8 cellular contexts compared by ENCODE assay signal in genomic region chr19:38224014-38224862, GRCh38. TPM values are rescaled to one million over a fixed set of nuclear protein-coding genes. Genes with fewer than 3 reads are reported as not detected.
DNase-seq lines count a peak whose midpoint lies in the region; ATAC-seq and TF ChIP-seq lines count a peak whose summit lies in the region.

Gene DPF1 (minus strand): TSS chr19:38224222. CDS start chr19:38224142, 80 bp downstream.

- no peaks in the 10 kb centered on the region for H3K9me3 Mint-ChIP-seq in T-helper 2 cell treated with Interferon-gamma antibody and Interleukin-4, amounts not matched to agents 5 μg/mL and 100 μg/mL, for 36 hours
- H3K9me3 Mint-ChIP-seq in brain: no peaks in the 10 kb centered on the region

- H3K4me1 ChIP-seq in ES-I3 (ENCODE audit: insufficient read depth, low read length) (peaks cover 18% of the 10 kb centered on the region), iPS-20b (ENCODE audit: insufficient read depth, low read length) (peaks cover 16% of the 10 kb centered on the region)

- H3K36me3 ChIP-seq in ES-I3 (ENCODE audit: insufficient read depth, low read length) (no peaks in the 10 kb centered on the region), H7 (replicated peaks; ENCODE audit: control insufficient read depth, insufficient read depth, low read length) (no peaks in the 10 kb centered on the region), iPS-20b (ENCODE audit: insufficient read depth, low read depth, low read length) (0 out of 2 replicates have a peak, but pooled peaks cover under 1% of the 10 kb centered on the region)

- H3K36me3 Mint-ChIP-seq in T-helper 2 cell treated with Interferon-gamma antibody and Interleukin-4, amounts not matched to agents 5 μg/mL and 100 μg/mL, for 36 hours (ENCODE audit: low read depth): no peaks in the 10 kb centered on the region
- H3K36me3 Mint-ChIP-seq in brain: peaks cover 28% of the 10 kb centered on the region

- peaks cover 55% of the 10 kb centered on the region for H3K27me3 Mint-ChIP-seq in T-helper 2 cell treated with Interferon-gamma antibody and Interleukin-4, amounts not matched to agents 5 μg/mL and 100 μg/mL, for 36 hours (ENCODE audit: low read depth)
- peaks cover 17% of the 10 kb centered on the region for H3K27me3 Mint-ChIP-seq in brain

- peaks cover 16% of the 10 kb centered on the region for H3K27me3 ChIP-seq in H7 (ENCODE audit: control insufficient read depth, insufficient read depth, low read length)
- H3K27me3 ChIP-seq in iPS-20b (ENCODE audit: insufficient read depth, low read length): peaks cover 10% of the 10 kb centered on the region

- H3K9me3 ChIP-seq in ES-I3 (ENCODE audit: control insufficient read depth, insufficient read depth, low read length): no peaks in the 10 kb centered on the region
- no peaks in the 10 kb centered on the region for H3K9me3 ChIP-seq in iPS-20b (ENCODE audit: insufficient read depth, low read depth, low read length)

- no peak for TF ChIP-seq POLR2A in NB4 (IDR thresholded peaks at IDR 0.05; ENCODE audit: extremely low read depth, insufficient read length)

- peak within 1 kb of the TSS; percentile 69 for H3K9ac ChIP-seq in ES-I3 (ENCODE audit: low read depth, low read length)
- peak within 1 kb of the TSS; percentile 45; the same call in 1 of the 2 replicates for H3K9ac ChIP-seq in iPS-20b (ENCODE audit: low read depth, low read length)

- peak within 1 kb of the TSS; percentile 56 for H3K4me3 ChIP-seq in H7 (ENCODE audit: insufficient read depth, low read depth, low read length)
- H3K4me3 ChIP-seq in NB4 (ENCODE audit: low read depth, low read length): no peak within 1 kb of the TSS
- H3K4me3 ChIP-seq in iPS-20b (ENCODE audit: low read length): peak within 1 kb of the TSS; percentile 68

- no peak within 1 kb of the TSS for H3K27ac ChIP-seq in iPS-20b (ENCODE audit: low read length)

- H3K27ac Mint-ChIP-seq in T-helper 2 cell treated with Interferon-gamma antibody and Interleukin-4, amounts not matched to agents 5 μg/mL and 100 μg/mL, for 36 hours: peak within 1 kb of the TSS; percentile 41
- peak within 1 kb of the TSS; percentile 73 to 93 (median 92) for H3K27ac Mint-ChIP-seq in brain

- TF ChIP-seq CTCF in NB4 (IDR thresholded peaks at IDR 0.05; ENCODE audit: low read depth, low read length): no peak
- peak in 1 of 2 experiments; percentile 57 for TF ChIP-seq CTCF in brain (conservative IDR thresholded peaks at IDR 0.05)

- peak within 1 kb of the TSS; percentile 86 for H3K4me3 Mint-ChIP-seq in T-helper 2 cell treated with Interferon-gamma antibody and Interleukin-4, amounts not matched to agents 5 μg/mL and 100 μg/mL, for 36 hours
- peak within 1 kb of the TSS; percentile 81 to 96 (median 88) for H3K4me3 Mint-ChIP-seq in brain

- peaks cover 11% of the 10 kb centered on the region for H3K4me1 Mint-ChIP-seq in T-helper 2 cell treated with Interferon-gamma antibody and Interleukin-4, amounts not matched to agents 5 μg/mL and 100 μg/mL, for 36 hours (ENCODE audit: low read depth)
- H3K4me1 Mint-ChIP-seq in brain: peaks cover 54% of the 10 kb centered on the region

- ATAC-seq in GM21717 (IDR thresholded peaks at IDR 0.05; ENCODE audit: unreplicated experiment): no peak

- DNase-seq in H7 (peak; percentile 100), NB4 (ENCODE audit: low read depth) (peak; percentile 76)
- DNase-seq in T-helper 2 cell treated with Interferon-gamma antibody and Interleukin-4, amounts not matched to agents 5 μg/mL and 100 μg/mL, for 36 hours (ENCODE audit: low spot score): peak; percentile 67
- DNase-seq in stimulated activated CD4-positive, alpha-beta T cell treated with anti-CD3 and anti-CD28 coated beads, Interleukin-1b, Interleukin-23, amount 100 ng/mL, for 48 hours: peak; percentile 68

RNA-seq across cellular contexts. Expression of gene DPF1, which starts in this region (rescaled TPM):
- 3.0 and 5.5 TPM in 2 replicates for total RNA-seq in H7 (2014; rRNA removed; shearing (Covaris generic))
- polyA plus RNA-seq in brain (ENCODE audit: insufficient read depth, low read depth, low replicate concordance): 18.3 TPM
